Comparison of ENCODE assay signal across 21 cellular contexts in genomic region chr2:134504586-134505336, GRCh38.
A peak's percentile ranks its signal among the peaks of the same experiment; 100 is the strongest.
DNase-seq lines count a peak whose midpoint lies in the region; ATAC-seq and TF ChIP-seq lines count a peak whose summit lies in the region.
"Had no signal": no experiment of that assay in that cellular context is flagged by ENCODE, and none has a peak within 500 bp of the region (broad histone marks: within the 10 kb centered on the region; RNA-seq: fewer than 3 reads in every experiment).

No MANE protein-coding gene starts in this region.

- no peak overlapping the region for H3K4me3 ChIP-seq in epithelial cell of esophagus (ENCODE audit: low read length)
- H3K4me3 ChIP-seq in lung = no peak overlapping the region
- H3K4me3 ChIP-seq: A549; BLaER1 treated with 17β-estradiol and CSF1 and Interleukin-3, amounts not matched to agents 10 nM and 100 nM; GM12878 had no signal

- no peaks in the 10 kb centered on the region for H3K36me3 ChIP-seq in lung (ENCODE audit: control insufficient read depth in 2 of 2, insufficient read depth in 2 of 2, low read length in 2 of 2)
- H3K36me3 ChIP-seq: BLaER1 treated with 17β-estradiol and CSF1 and Interleukin-3, amounts not matched to agents 10 nM and 100 nM had no signal

- TF ChIP-seq CTCF in epithelial cell of esophagus (IDR thresholded peaks at IDR 0.05; ENCODE audit: insufficient read depth, low read depth, low read length, missing control alignments) (no peak), lung (IDR thresholded peaks at IDR 0.05; ENCODE audit: control extremely low read depth, extremely low read depth) (no peak), GM13977 (IDR thresholded peaks at IDR 0.05; ENCODE audit: extremely low read depth, insufficient read depth, missing control alignments) (no peak)

- H3K4me1 ChIP-seq in lung (ENCODE audit: control insufficient read depth in 2 of 2, insufficient read depth in 2 of 2, low read length in 2 of 2) = peaks cover 0 to 2% of the 10 kb centered on the region in 2 donors
- H3K4me1 ChIP-seq: A549 had no signal

- intact Hi-C loops in cardiac septum (cut with DNase I) = no loop called here
- intact Hi-C loops in left ventricle myocardium superior (cut with micrococcal nuclease) = no loop called here

- no peak for ATAC-seq in left ventricle myocardium superior
- peak; percentile 70 for ATAC-seq in lung (ENCODE audit: insufficient read depth, low FRiP score)
- ATAC-seq: A549, GM12878 had no signal

- in situ Hi-C loops in GM13977 (cut with MboI; ENCODE audit: low pct_unique_long_range_greater_than_20kb, low sequenced_read_pairs, unreplicated experiment) = no loop called here

- no peak overlapping the region for H3K27ac ChIP-seq in lung (ENCODE audit: low read depth in 1 of 2, low read length in 1 of 2)
- H3K27ac ChIP-seq: A549; BLaER1 treated with 17β-estradiol and CSF1 and Interleukin-3, amounts not matched to agents 10 nM and 100 nM had no signal

- H3K9me3 ChIP-seq in lung (ENCODE audit: control insufficient read depth in 2 of 2, insufficient read depth in 1 of 2, low read length in 1 of 2) = no peaks in the 10 kb centered on the region
- H3K9me3 ChIP-seq: A549; BLaER1 treated with 17β-estradiol and CSF1 and Interleukin-3, amounts not matched to agents 10 nM and 100 nM; SK-N-SH had no signal

- H3K27me3 ChIP-seq in lung (ENCODE audit: control insufficient read depth, insufficient read depth) = no peaks in the 10 kb centered on the region
- H3K27me3 ChIP-seq: BLaER1 treated with 17β-estradiol and CSF1 and Interleukin-3, amounts not matched to agents 10 nM and 100 nM had no signal

- peak; percentile 35 for DNase-seq in cardiac septum (ENCODE audit: low spot score)
- no peak for DNase-seq in left ventricle myocardium superior
- peak; percentile 92 for DNase-seq in epithelial cell of esophagus (ENCODE audit: low read depth)
- DNase-seq in lung (ENCODE audit: low spot score) = no peak
- DNase-seq in HuH-7 (ENCODE audit: low spot score) = no peak
- DNase-seq in GM13977 (ENCODE audit: low spot score) = no peak
- no peak for DNase-seq in SIG-M5 (lab: John Stamatoyannopoulos, UW)
- DNase-seq: DND-41, GDM1, Karpas-422, MM.1S, NCI-H1105, NCI-H1694 treated with DMSO at 0.1 percent for 48 hours, NCI-H2107, NCI-H446 treated with DMSO at 0.1 percent for 48 hours, NCI-H774, Right ventricle myocardium superior, SK-N-SH had no signal

- 79 to 85% methylated on average over 5 of the region's 5 CpGs for WGBS in lung, 2 donors

Comparison
In these comparisons a context has a peak if more than half of its experiments do, and no peak if none do; other contexts are left out.
1. DNase-seq: peak in cardiac septum (single experiment) and epithelial cell of esophagus (single experiment); none in left ventricle myocardium superior (single experiment), lung (single experiment), HuH-7 (single experiment), GM13977 (single experiment) and SIG-M5 (single experiment).